ENCODE assay signal across 15 cellular contexts in genomic region chr19:54775830-54776229, GRCh38. TPM values are rescaled to one million over a fixed set of nuclear protein-coding genes. Genes with fewer than 3 reads are reported as not detected.
"Had no signal": no experiment of that assay in that cellular context is flagged by ENCODE, and none has a peak within 500 bp of the region (broad histone marks: within the 10 kb centered on the region; RNA-seq: fewer than 3 reads in every experiment).

No MANE protein-coding gene starts in this region.

RNA-seq across cellular contexts. Expression of gene KIR2DL1, which starts 6.2 kb away (rescaled TPM):
- total RNA-seq: stomach, subcutaneous adipose tissue, temporal lobe, testis, thoracic aorta, thyroid gland, tibial nerve, transverse colon, ureter, urinary bladder, uterus, vagina had no signal

RNA-seq across cellular contexts. Expression of gene KIR2DL4, which starts 27.6 kb away (rescaled TPM):
- total RNA-seq: temporal lobe, thyroid gland, tibial nerve, urinary bladder, uterus, vagina had no signal

RNA-seq across cellular contexts. Expression of gene KIR2DL3, which starts 37.5 kb away (rescaled TPM):
- total RNA-seq: stomach, subcutaneous adipose tissue, suprapubic skin, temporal lobe, testis, thoracic aorta, thyroid gland, tibial nerve, upper lobe of right lung, ureter, urinary bladder, uterus, vagina had no signal

RNA-seq across cellular contexts. Expression of gene KIR3DL1, which starts 40.4 kb away (rescaled TPM):
- total RNA-seq: stomach, subcutaneous adipose tissue, suprapubic skin, temporal lobe, testis, thoracic aorta, thyroid gland, transverse colon, ureter, urinary bladder, vagina had no signal

RNA-seq across cellular contexts. Expression of gene KIR3DL3, which starts 51.6 kb away (rescaled TPM):
- total RNA-seq: stomach, subcutaneous adipose tissue, suprapubic skin, temporal lobe, testis, thoracic aorta, thyroid gland, tibial nerve, upper lobe of left lung, upper lobe of right lung, ureter, urinary bladder, uterus, vagina had no signal
